ENCODE assay signal across 10 cellular contexts in the genomic region with DNA sequence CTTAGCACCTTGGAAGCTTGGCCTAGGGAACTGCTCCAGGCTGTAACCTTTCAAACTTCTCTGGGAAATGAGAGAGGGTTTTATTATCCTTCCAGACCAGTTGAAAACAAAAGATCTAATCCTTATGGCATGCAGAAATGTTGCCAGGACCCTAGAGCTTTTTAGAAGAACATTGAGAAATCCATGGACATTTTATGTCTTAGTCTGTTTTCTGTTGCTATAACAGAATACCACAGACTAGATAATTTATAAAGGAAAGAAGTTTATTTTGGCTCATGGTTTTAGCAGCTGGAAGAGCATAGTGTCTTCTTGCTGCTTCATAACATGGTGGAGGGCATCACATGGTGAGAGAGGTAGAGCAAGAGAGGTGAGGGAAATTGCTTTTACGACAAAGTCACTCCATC. TPM values are rescaled to one million over a fixed set of nuclear protein-coding genes. Genes with fewer than 3 reads are reported as not detected.
DNase-seq lines count a peak whose midpoint lies in the region; ATAC-seq and TF ChIP-seq lines count a peak whose summit lies in the region.
"Had no signal": no experiment of that assay in that cellular context is flagged by ENCODE, and none has a peak within 500 bp of the region (broad histone marks: within the 10 kb centered on the region; RNA-seq: fewer than 3 reads in every experiment).

No MANE protein-coding gene starts in this region.

- intact Hi-C loops in Right ventricle myocardium inferior (cut with DNase I): no loop called here
- intact Hi-C loops in cardiac septum (cut with DNase I): no loop called here
- intact Hi-C loops in aorta (cut with DNase I): loop anchor here in 1 of 2 donors (2.0 kb wide), 1 partner anchor 26 kb away; the partner anchor contains the start of gene OSBPL9
- intact Hi-C loops in head of caudate nucleus (cut with DNase I): no loop called here

- no peak for DNase-seq in Right ventricle myocardium inferior (ENCODE audit: missing footprints)
- no peak for DNase-seq in cardiac septum (ENCODE audit: low spot score)
- DNase-seq in fibroblast of pulmonary artery (ENCODE audit: low read depth): peak; percentile 96
- DNase-seq in non-pigmented ciliary epithelial cell (ENCODE audit: low read depth): peak; percentile 71
- DNase-seq in aorta: no peak
- no peak for DNase-seq in head of caudate nucleus
- DNase-seq in effector memory CD8-positive, alpha-beta T cell: no peak

- no peak overlapping the region for H3K4me3 Mint-ChIP-seq in effector memory CD8-positive, alpha-beta T cell
- H3K4me3 Mint-ChIP-seq: B cell had no signal

- no peaks in the 10 kb centered on the region for H3K9me3 ChIP-seq in aorta (ENCODE audit: control insufficient read depth, low read length)

- 37 to 42% methylated on average over 1 of the region's 1 CpG for WGBS in aorta, 2 donors

- no peak for TF ChIP-seq CTCF in fibroblast of pulmonary artery (IDR thresholded peaks at IDR 0.05; ENCODE audit: low read length, missing control alignments)

- ATAC-seq in Right ventricle myocardium inferior (peak; percentile 86), aorta (ENCODE audit: low FRiP score) (peak; percentile 85), HG02798 (IDR thresholded peaks at IDR 0.05; ENCODE audit: poor library complexity, unreplicated experiment) (no peak)
- ATAC-seq in effector memory CD8-positive, alpha-beta T cell (replicated peaks): no peak
- ATAC-seq: GM12878 had no signal

- no peak overlapping the region for H3K4me3 ChIP-seq in fibroblast of pulmonary artery (replicated peaks; ENCODE audit: low read depth, low read length)
- H3K4me3 ChIP-seq in aorta (ENCODE audit: low read length in 2 of 2): no peak overlapping the region
- H3K4me3 ChIP-seq: GM12878 had no signal

- H3K27me3 ChIP-seq in aorta (ENCODE audit: control insufficient read depth in 1 of 2, insufficient read depth in 2 of 2, low read length in 1 of 2): no peaks in the 10 kb centered on the region

- peaks cover 9 to 13% of the 10 kb centered on the region in 2 donors for H3K4me1 ChIP-seq in aorta (ENCODE audit: control insufficient read depth in 1 of 2, insufficient read depth in 2 of 2, low read length in 2 of 2)

- no peaks in the 10 kb centered on the region for H3K36me3 ChIP-seq in aorta (ENCODE audit: control insufficient read depth in 1 of 2, insufficient read depth in 2 of 2, low read length in 1 of 2)

- H3K27me3 Mint-ChIP-seq in effector memory CD8-positive, alpha-beta T cell: no peaks in the 10 kb centered on the region
- H3K27me3 Mint-ChIP-seq: B cell had no signal

- H3K36me3 Mint-ChIP-seq in effector memory CD8-positive, alpha-beta T cell (ENCODE audit: insufficient read depth): peaks cover 4% of the 10 kb centered on the region

- H3K4me1 Mint-ChIP-seq in effector memory CD8-positive, alpha-beta T cell (ENCODE audit: low read depth in 2 of 2): peaks cover 11 to 20% of the 10 kb centered on the region in 2 donors

- H3K27ac ChIP-seq in aorta (ENCODE audit: low read depth in 1 of 2, low read length in 2 of 2): peak overlapping the region; percentile 69 to 82

- H3K27ac Mint-ChIP-seq in effector memory CD8-positive, alpha-beta T cell: no peak overlapping the region
- H3K27ac Mint-ChIP-seq: B cell had no signal

- H3K9me3 Mint-ChIP-seq in effector memory CD8-positive, alpha-beta T cell: no peaks in the 10 kb centered on the region

RNA-seq across cellular contexts. Expression of gene OSBPL9, which starts 25.8 kb away (rescaled TPM):
- total RNA-seq in Right ventricle myocardium inferior (45.1 TPM), cardiac septum (48.7 TPM), aorta (100 to 1,000 TPM in 1 of 2 donors, 10 to 100 TPM in 1; 98.5 to 121 TPM)
- 10 to 100 TPM; 42.8 to 59.1 TPM for polyA plus RNA-seq in aorta

Comparison
In these comparisons a context has a peak if more than half of its experiments do, and no peak if none do; other contexts are left out.
1. ATAC-seq: peak in Right ventricle myocardium inferior (single experiment) and aorta (single experiment); none in HG02798 (single experiment) and effector memory CD8-positive, alpha-beta T cell (single experiment).
2. DNase-seq: peak in fibroblast of pulmonary artery (single experiment) and non-pigmented ciliary epithelial cell (single experiment); none in Right ventricle myocardium inferior (single experiment), cardiac septum (single experiment), aorta (0 of 2), head of caudate nucleus (0 of 42) and effector memory CD8-positive, alpha-beta T cell (0 of 3).